In the genomic region with DNA sequence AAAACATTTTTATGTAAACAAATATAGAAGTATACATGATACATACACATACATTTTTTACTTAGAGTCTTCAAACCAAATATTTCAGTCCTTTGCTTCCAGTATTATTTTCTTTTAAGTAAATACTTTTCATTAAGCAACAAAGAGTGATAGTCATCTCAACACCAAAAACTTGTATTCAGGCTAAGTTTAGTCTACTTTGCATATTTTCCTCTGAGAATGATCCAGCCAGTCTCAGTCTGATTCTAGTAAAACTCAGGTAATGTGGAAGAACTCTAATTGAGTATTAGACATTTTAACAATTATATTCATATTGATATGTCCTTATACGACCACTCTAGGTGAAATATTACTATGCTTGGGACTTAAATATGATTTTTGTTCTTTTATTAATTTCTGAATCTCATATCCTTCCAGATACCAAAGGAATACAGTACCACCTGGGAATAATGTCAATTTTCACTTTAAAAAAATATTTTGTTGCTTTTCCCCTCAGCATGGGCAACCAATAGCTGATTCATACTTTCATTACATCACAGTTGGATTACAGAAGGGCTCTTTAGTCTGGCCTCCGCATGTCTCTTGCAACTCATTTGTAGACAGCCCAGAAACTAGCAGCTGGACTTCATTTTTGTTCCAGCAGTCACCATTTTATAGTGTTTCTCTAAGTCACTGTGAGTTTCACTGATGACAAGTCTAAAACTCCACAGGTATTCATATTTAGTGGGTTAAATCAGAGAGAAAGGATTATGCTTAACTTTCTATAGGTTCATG, we compare ENCODE assay signal across 10 cellular contexts.
DNase-seq lines count a peak whose midpoint lies in the region; ATAC-seq, FAIRE-seq and TF ChIP-seq lines count a peak whose summit lies in the region.
"Had no signal": no experiment of that assay in that cellular context is flagged by ENCODE, and none has a peak within 500 bp of the region (broad histone marks: within the 10 kb centered on the region; RNA-seq: fewer than 3 reads in every experiment).

No MANE protein-coding gene starts in this region.

- peak; percentile 63 for ATAC-seq in HG03095 (IDR thresholded peaks at IDR 0.05; ENCODE audit: unreplicated experiment)
- ATAC-seq: K562 had no signal

- in situ Hi-C loops in mammary epithelial cell (cut with MboI; ENCODE audit: low sequenced_read_pairs in 2 of 2) = no loop called here

- DNase-seq in mammary epithelial cell (peak; percentile 90), MCF 10A (ENCODE audit: unreplicated experiment) (no peak), frontal cortex (ENCODE audit: low spot score in 2 of 2) (no peak), OCI-M1 (lab: John Stamatoyannopoulos, UW) (no peak), BE2C (no peak), HuH-7 (ENCODE audit: low spot score) (no peak)
- DNase-seq in stimulated activated CD4-positive, alpha-beta T cell treated with anti-CD3 and anti-CD28 coated beads, Interleukin-4, amount 100 ng/mL, for 24 hours = no peak

- H3K36me3 ChIP-seq in mammary epithelial cell (ENCODE audit: insufficient read depth, low read length) (no peaks in the 10 kb centered on the region), BE2C (no peaks in the 10 kb centered on the region)

- no peaks in the 10 kb centered on the region for H3K4me1 ChIP-seq in mammary epithelial cell (ENCODE audit: insufficient read depth, low read length)
- no peaks in the 10 kb centered on the region for H3K4me1 ChIP-seq in BE2C

- CTCF ChIA-PET in mammary epithelial cell (lab: Charles Lee; ENCODE audit: low non-redundant PET) (no interaction called here), MCF 10A (lab: Yijun Ruan, JAX) (no interaction called here)

- H3K9me3 ChIP-seq in mammary epithelial cell (replicated peaks; ENCODE audit: insufficient read depth, low read length) (no peaks in the 10 kb centered on the region), BE2C (no peaks in the 10 kb centered on the region)

- H4K20me1 ChIP-seq in mammary epithelial cell (ENCODE audit: insufficient read depth, low read length) = no peaks in the 10 kb centered on the region

- POLR2A ChIA-PET in MCF 10A (lab: Yijun Ruan, JAX) = no interaction called here

- no peak overlapping the region for H3K9ac ChIP-seq in mammary epithelial cell (ENCODE audit: insufficient read depth, low read length)

- H3K27me3 Mint-ChIP-seq in MCF 10A (ENCODE audit: insufficient read depth, unreplicated experiment) = no peaks in the 10 kb centered on the region

- H3K36me3 Mint-ChIP-seq in MCF 10A (ENCODE audit: insufficient read depth, unreplicated experiment) = no peaks in the 10 kb centered on the region

- H3K4me3 ChIP-seq in mammary epithelial cell (replicated peaks in 1 of 3; ENCODE audit: insufficient read depth in 1 of 3, low read depth in 2 of 3, low read length in 3 of 3) (no peak overlapping the region), BE2C (ENCODE audit: low read depth, low read length) (no peak overlapping the region)
- H3K4me3 ChIP-seq: K562 had no signal

- no peak overlapping the region for H3K27ac Mint-ChIP-seq in MCF 10A (ENCODE audit: low read depth, unreplicated experiment)

- no peak overlapping the region for H3K4me2 ChIP-seq in mammary epithelial cell (ENCODE audit: insufficient read depth, low read depth, low read length)

- no TSS peak for BruUV-seq in mammary epithelial cell (replicated peaks; lab: Mats Ljungman, UMichigan)
- BruUV-seq in MCF 10A (replicated peaks; lab: Mats Ljungman, UMichigan) = no TSS peak

- H2AFZ ChIP-seq in mammary epithelial cell (ENCODE audit: low read depth, low read length) = peak overlapping the region; percentile 6

- FAIRE-seq in frontal cortex (lab: Jason Lieb, UNC) = peak; percentile 19
- FAIRE-seq: A204.1, K562 had no signal

- H3K27me3 ChIP-seq in mammary epithelial cell (ENCODE audit: insufficient read depth, low read length) (no peaks in the 10 kb centered on the region), BE2C (no peaks in the 10 kb centered on the region)

- peak overlapping the region; percentile 50 for H3K27ac ChIP-seq in mammary epithelial cell (ENCODE audit: insufficient read depth, low read depth, low read length)

- TF ChIP-seq CTCF in mammary epithelial cell (conservative IDR thresholded peaks at IDR 0.05 in 1 of 2, IDR thresholded peaks at IDR 0.05 in 1 of 2; ENCODE audit: extremely low read depth in 1 of 2, insufficient read depth in 1 of 2, low read depth in 1 of 2, low read length in 2 of 2) (no peak), MCF 10A (IDR thresholded peaks at IDR 0.05; ENCODE audit: unreplicated experiment) (no peak), BE2C (IDR thresholded peaks at IDR 0.05; ENCODE audit: low read depth, low read length) (no peak)

- intact Hi-C loops in mammary epithelial cell (cut with micrococcal nuclease) (loop anchor here (5.0 to 10.0 kb wide), 2 partner anchors 112 to 229 kb away; no protein-coding TSS in a partner anchor), MCF 10A (cut with micrococcal nuclease) (loop anchor here (10.0 kb wide), 1 partner anchor 892 kb away; no protein-coding TSS in a partner anchor)

- no peak overlapping the region for H3K4me3 Mint-ChIP-seq in MCF 10A (ENCODE audit: unreplicated experiment)

- WGBS in mammary epithelial cell (ENCODE audit: low coverage, missing lambda C conversion rate) = 72% methylated on average over 2 of the region's 2 CpGs

- H3K9me3 Mint-ChIP-seq in MCF 10A (ENCODE audit: unreplicated experiment) = no peaks in the 10 kb centered on the region

- dilution Hi-C loops in mammary epithelial cell (cut with HindIII; ENCODE audit: low sequenced_read_pairs) = no loop called here

- no peaks in the 10 kb centered on the region for H3K79me2 ChIP-seq in mammary epithelial cell (ENCODE audit: insufficient read depth, low read length)

- H3K4me1 Mint-ChIP-seq in MCF 10A (ENCODE audit: insufficient read depth, unreplicated experiment) = peaks cover 11% of the 10 kb centered on the region
